Comparison of ENCODE assay signal across 14 cellular contexts in the genomic region with DNA sequence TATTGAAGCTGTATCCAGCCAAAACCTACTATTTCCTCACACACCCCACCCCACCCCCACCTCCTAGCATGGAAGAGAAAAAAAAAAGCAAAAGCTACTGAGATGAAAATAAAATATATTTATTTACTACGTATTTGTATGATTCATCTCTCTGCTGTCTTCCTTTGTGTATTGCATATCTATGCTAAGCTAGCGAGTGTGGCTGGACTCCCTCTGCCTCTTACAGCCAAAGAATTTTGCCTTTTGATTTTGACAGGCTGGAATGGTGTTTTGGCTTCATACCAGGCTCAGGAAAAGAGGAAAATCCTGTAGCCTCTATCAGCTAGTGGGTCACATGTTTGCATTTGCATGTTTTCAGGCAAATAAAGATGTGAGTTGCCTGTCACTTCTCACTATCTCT. TPM values are rescaled to one million over a fixed set of nuclear protein-coding genes. Genes with fewer than 3 reads are reported as not detected.
DNase-seq lines count a peak whose midpoint lies in the region; ATAC-seq and TF ChIP-seq lines count a peak whose summit lies in the region.
"Had no signal": no experiment of that assay in that cellular context is flagged by ENCODE, and none has a peak within 500 bp of the region (broad histone marks: within the 10 kb centered on the region; RNA-seq: fewer than 3 reads in every experiment).

No MANE protein-coding gene starts in this region.

- ATAC-seq in body of pancreas: peak; percentile 33
- ATAC-seq in heart left ventricle: peak; percentile 19 to 38 (median 30)
- ATAC-seq in natural killer cell: no peak
- no peak for ATAC-seq in activated T-cell treated with anti-CD3 and anti-CD28 coated beads, Interleukin-2, amount 50 U/mL, for 72 hours (replicated peaks in 1 of 2)
- ATAC-seq: natural killer cell treated with Interleukin-12 subunit alpha and Interleukin-12 subunit beta and Interleukin-15 and Interleukin-18, amount 100 ng/mL, for 72 hours had no signal

- no peaks in the 10 kb centered on the region for H3K9me3 Mint-ChIP-seq in natural killer cell
- H3K9me3 Mint-ChIP-seq in activated T-cell treated with anti-CD3 and anti-CD28 coated beads, Interleukin-2, amount 50 U/mL, for 72 hours: peaks cover 0 to 2% of the 10 kb centered on the region in 2 donors
- H3K9me3 Mint-ChIP-seq: natural killer cell treated with Interleukin-12 subunit alpha and Interleukin-12 subunit beta and Interleukin-15 and Interleukin-18, amount 100 ng/mL, for 72 hours had no signal

- peaks cover 31 to 39% of the 10 kb centered on the region in 2 donors for H3K27me3 Mint-ChIP-seq in natural killer cell (ENCODE audit: low read depth in 2 of 2)
- peaks cover 5% of the 10 kb centered on the region for H3K27me3 Mint-ChIP-seq in activated T-cell treated with anti-CD3 and anti-CD28 coated beads, Interleukin-2, amount 50 U/mL, for 72 hours (ENCODE audit: low read depth)

- H3K4me1 Mint-ChIP-seq in natural killer cell: peaks cover 0 to 4% of the 10 kb centered on the region in 2 donors
- H3K4me1 Mint-ChIP-seq in activated T-cell treated with anti-CD3 and anti-CD28 coated beads, Interleukin-2, amount 50 U/mL, for 72 hours (ENCODE audit: low read depth): no peaks in the 10 kb centered on the region

- H3K4me3 ChIP-seq in body of pancreas (no peak overlapping the region), heart left ventricle (peak overlapping the region in 11 of 12 donors; percentile 66 to 92 (median 79)), sigmoid colon (peak overlapping the region in 1 of 4 donors; percentile 58)
- H3K4me3 ChIP-seq: cardiac muscle cell had no signal

- no peak overlapping the region for H3K27ac Mint-ChIP-seq in natural killer cell
- H3K27ac Mint-ChIP-seq in activated T-cell treated with anti-CD3 and anti-CD28 coated beads, Interleukin-2, amount 50 U/mL, for 72 hours: no peak overlapping the region
- H3K27ac Mint-ChIP-seq: natural killer cell treated with Interleukin-12 subunit alpha and Interleukin-12 subunit beta and Interleukin-15 and Interleukin-18, amount 100 ng/mL, for 72 hours had no signal

- WGBS in body of pancreas, 2 donors: 25 to 32% methylated on average over 2 of the region's 2 CpGs
- 0 to 12% (median 8%) methylated on average over 2 of the region's 2 CpGs for WGBS in heart left ventricle, 4 donors
- 64 to 72% methylated on average over 2 of the region's 2 CpGs for WGBS in sigmoid colon, 2 donors

- intact Hi-C loops in body of pancreas (cut with DNase I): no loop called here
- intact Hi-C loops in heart left ventricle (cut with DNase I): loop anchor here in 5 of 10 donors (5.0 to 10.0 kb wide), 5 partner anchors 34 to 431 kb away; no protein-coding TSS in a partner anchor
- intact Hi-C loops in sigmoid colon (cut with DNase I): loop anchor here (10.0 kb wide), 1 partner anchor 421 kb away; no protein-coding TSS in a partner anchor
- intact Hi-C loops in natural killer cell (cut with micrococcal nuclease): loop anchor here (5.0 kb wide), 2 partner anchors 229 to 419 kb away; no protein-coding TSS in a partner anchor

- H3K36me3 ChIP-seq in body of pancreas (replicated peaks in 1 of 2; ENCODE audit: insufficient read depth in 1 of 2, low read depth in 2 of 2) (no peaks in the 10 kb centered on the region), heart left ventricle (peaks cover 0 to 4% (median 0%) of the 10 kb centered on the region in 9 donors), sigmoid colon (no peaks in the 10 kb centered on the region)
- H3K36me3 ChIP-seq: cardiac muscle cell had no signal

- H3K27me3 ChIP-seq in body of pancreas (no peaks in the 10 kb centered on the region), heart left ventricle (no peaks in the 10 kb centered on the region), sigmoid colon (no peaks in the 10 kb centered on the region)

- H3K36me3 Mint-ChIP-seq in natural killer cell: no peaks in the 10 kb centered on the region
- H3K36me3 Mint-ChIP-seq in activated T-cell treated with anti-CD3 and anti-CD28 coated beads, Interleukin-2, amount 50 U/mL, for 72 hours (ENCODE audit: insufficient read depth in 2 of 2): no peaks in the 10 kb centered on the region
- H3K36me3 Mint-ChIP-seq: natural killer cell treated with Interleukin-12 subunit alpha and Interleukin-12 subunit beta and Interleukin-15 and Interleukin-18, amount 100 ng/mL, for 72 hours had no signal

- H3K27ac ChIP-seq in body of pancreas: peak overlapping the region in 1 of 4 donors; percentile 24
- peak overlapping the region; percentile 78 to 97 (median 92) for H3K27ac ChIP-seq in heart left ventricle
- H3K27ac ChIP-seq in sigmoid colon: peak overlapping the region; percentile 57 to 83 (median 62)
- H3K27ac ChIP-seq: C4-2B, cardiac muscle cell had no signal

- TF ChIP-seq CTCF in body of pancreas (IDR thresholded peaks at IDR 0.05) (no peak), heart left ventricle (IDR thresholded peaks at IDR 0.05) (no peak), sigmoid colon (IDR thresholded peaks at IDR 0.05) (no peak), natural killer cell (IDR thresholded peaks at IDR 0.05) (no peak)

- peak; percentile 92 for DNase-seq in EH (ENCODE audit: low read depth)
- peak in 2 of 4 donors; percentile 25 to 31 for DNase-seq in body of pancreas
- peak in 1 of 5 donors; percentile 49 for DNase-seq in heart left ventricle
- no peak for DNase-seq in sigmoid colon
- no peak for DNase-seq in natural killer cell
- no peak for DNase-seq in NCI-H748 (lab: John Stamatoyannopoulos, UW; ENCODE audit: unreplicated experiment)
- no peak for DNase-seq in activated effector memory CD4-positive, alpha-beta T cell treated with Interleukin-2 at 50 U/mL for 16 hours
- no peak for DNase-seq in activated T-cell treated with anti-CD3 and anti-CD28 coated beads, Interleukin-2, amount 50 U/mL, for 72 hours
- DNase-seq: hypothalamus; stimulated activated CD4-positive, alpha-beta T cell treated with anti-CD3 and anti-CD28 coated beads, Interleukin-4, amount 100 ng/mL, for 1 hour had no signal

- TF ChIP-seq POLR2A in body of pancreas (IDR thresholded peaks at IDR 0.05): no peak
- no peak for TF ChIP-seq POLR2A in heart left ventricle (IDR thresholded peaks at IDR 0.05)
- TF ChIP-seq POLR2A in sigmoid colon (IDR thresholded peaks at IDR 0.05): no peak

- no peaks in the 10 kb centered on the region for H3K9me3 ChIP-seq in body of pancreas
- H3K9me3 ChIP-seq in heart left ventricle: peaks cover 0 to 11% (median 0%) of the 10 kb centered on the region in 12 donors
- peaks cover 0 to 3% (median 0%) of the 10 kb centered on the region in 4 donors for H3K9me3 ChIP-seq in sigmoid colon

- no peak overlapping the region for H3K4me3 Mint-ChIP-seq in natural killer cell
- no peak overlapping the region for H3K4me3 Mint-ChIP-seq in activated T-cell treated with anti-CD3 and anti-CD28 coated beads, Interleukin-2, amount 50 U/mL, for 72 hours
- H3K4me3 Mint-ChIP-seq: natural killer cell treated with Interleukin-12 subunit alpha and Interleukin-12 subunit beta and Interleukin-15 and Interleukin-18, amount 100 ng/mL, for 72 hours had no signal

- TF ChIP-seq EP300 in sigmoid colon (IDR thresholded peaks at IDR 0.05): no peak

- H3K4me1 ChIP-seq in body of pancreas (peaks cover 13% of the 10 kb centered on the region), heart left ventricle (peaks cover 0 to 53% (median 35%) of the 10 kb centered on the region in 12 donors), sigmoid colon (peaks cover 0 to 35% (median 27%) of the 10 kb centered on the region in 4 donors)

RNA-seq across cellular contexts. Expression of a gene that starts 2.2 kb away (rescaled TPM):
- total RNA-seq in body of pancreas (10 to 100 TPM in 1 of 2 donors, 1 to 10 TPM in 1; 3.9 to 11.2 TPM), heart left ventricle (100 to 1,000 TPM in 4 of 9 donors, 10 to 100 TPM in 5; 70.0 to 175 (median 97.8) TPM), sigmoid colon (10 to 100 TPM in 3 of 4 donors, 1 to 10 TPM in 1; 6.8 to 19.9 (median 13.8) TPM), natural killer cell (1 to 10 TPM in 2 of 3 donors, under 1 TPM in 1; 0.41 to 2.4 (median 1.2) TPM)
- polyA plus RNA-seq in heart left ventricle (100 to 1,000 TPM in 1 of 2 donors, 10 to 100 TPM in 1; 43.2 to 103 TPM), sigmoid colon (10 to 100 TPM in 1 of 3 donors, 1 to 10 TPM in 2; 5.8 to 11.4 (median 6.5) TPM)
- under 1 TPM; 0.14 to 0.19 TPM for total RNA-seq in activated T-cell treated with anti-CD3 and anti-CD28 coated beads, Interleukin-2, amount 50 U/mL, for 72 hours
- total RNA-seq: natural killer cell treated with Interleukin-12 subunit alpha and Interleukin-12 subunit beta and Interleukin-15 and Interleukin-18, amount 100 ng/mL, for 72 hours; T-helper 1 cell treated with Interleukin-12 subunit alpha and Interleukin-12 subunit beta and Interleukin-4 antibody, amounts not matched to agents 30 ng/mL and 1 ng/mL, for 36 hours had no signal

Comparison
In these comparisons a context has a peak if more than half of its experiments do, and no peak if none do; other contexts are left out.
1. ATAC-seq: peak in body of pancreas (single experiment) and heart left ventricle (4 of 4); none in natural killer cell (0 of 3) and activated T-cell treated with anti-CD3 and anti-CD28 coated beads, Interleukin-2, amount 50 U/mL, for 72 hours (0 of 2).
2. H3K4me3 ChIP-seq: peak in heart left ventricle (11 of 12); none in body of pancreas (0 of 2).